Comparison of ENCODE assay signal across 8 cellular contexts in genomic region chr18:2948038-2948437, GRCh38.
A peak's percentile ranks its signal among the peaks of the same experiment; 100 is the strongest.
DNase-seq lines count a peak whose midpoint lies in the region; ATAC-seq and TF ChIP-seq lines count a peak whose summit lies in the region.

No MANE protein-coding gene starts in this region.

- TF ChIP-seq CTCF in RWPE2 (IDR thresholded peaks at IDR 0.05; ENCODE audit: poor library complexity, severe bottlenecking) (peak; percentile 56), foreskin fibroblast (IDR thresholded peaks at IDR 0.05; ENCODE audit: low read depth, low read length) (peak; percentile 38)

- peak; percentile 83 for ATAC-seq in RWPE2 (ENCODE audit: low read depth)
- peak; percentile 50 for ATAC-seq in sciatic nerve
- no peak for ATAC-seq in HG02981 (IDR thresholded peaks at IDR 0.05; ENCODE audit: unreplicated experiment)

- no peaks in the 10 kb centered on the region for H3K4me1 ChIP-seq in RWPE2 (ENCODE audit: insufficient read depth, poor library complexity, severe bottlenecking)

- peak; percentile 5 for DNase-seq in DMS79 treated with DMSO at 0.1 percent for 48 hours (lab: John Stamatoyannopoulos, UW)
- DNase-seq in DMS79 (lab: John Stamatoyannopoulos, UW) = no peak
- no peak for DNase-seq in RWPE2 (ENCODE audit: low spot score)
- peak; percentile 24 to 67 for DNase-seq in foreskin fibroblast
- no peak for DNase-seq in sciatic nerve (ENCODE audit: low spot score)
- DNase-seq in activated CD4-positive, CD25-positive, alpha-beta regulatory T cell treated with anti-CD3 and anti-CD28 coated beads, Interleukin-2, amount 50 U/mL, for 72 hours = no peak
- no peak for DNase-seq in effector CD4-positive, alpha-beta T cell

- intact Hi-C loops in sciatic nerve (cut with DNase I) = no loop called here

- no peak overlapping the region for H3K27ac ChIP-seq in RWPE2 (ENCODE audit: poor library complexity, severe bottlenecking)

- peaks cover 13% of the 10 kb centered on the region for H3K36me3 ChIP-seq in RWPE2 (ENCODE audit: low read depth)

- H3K9me3 ChIP-seq in RWPE2 (ENCODE audit: severe bottlenecking) = no peaks in the 10 kb centered on the region

- no peaks in the 10 kb centered on the region for H3K27me3 ChIP-seq in RWPE2 (ENCODE audit: insufficient read depth, poor library complexity, severe bottlenecking)

- H3K4me3 ChIP-seq in RWPE2 (ENCODE audit: severe bottlenecking) = no peak overlapping the region
- no peak overlapping the region for H3K4me3 ChIP-seq in foreskin fibroblast (ENCODE audit: low read depth in 1 of 2, low read length in 2 of 2)

Comparison
In these comparisons a context has a peak if more than half of its experiments do, and no peak if none do; other contexts are left out.
1. DNase-seq: peak in DMS79 treated with DMSO at 0.1 percent for 48 hours (single experiment) and foreskin fibroblast (2 of 2); none in DMS79 (single experiment), RWPE2 (single experiment), sciatic nerve (single experiment), activated CD4-positive, CD25-positive, alpha-beta regulatory T cell treated with anti-CD3 and anti-CD28 coated beads, Interleukin-2, amount 50 U/mL, for 72 hours (single experiment) and effector CD4-positive, alpha-beta T cell (single experiment).